Comparison of ENCODE assay signal across 34 cellular contexts in genomic region chr7:105623906-105624305, GRCh38. TPM values are rescaled to one million over a fixed set of nuclear protein-coding genes. Genes with fewer than 3 reads are reported as not detected.
"Had no signal": no experiment of that assay in that cellular context is flagged by ENCODE, and none has a peak within 500 bp of the region (broad histone marks: within the 10 kb centered on the region; RNA-seq: fewer than 3 reads in every experiment).

No MANE protein-coding gene starts in this region.

- H3K9me3 ChIP-seq: colonic mucosa, esophagus squamous epithelium, prostate gland, right atrium auricular region, testis, tibial artery had no signal

- H3K27me3 ChIP-seq: colonic mucosa, esophagus squamous epithelium, heart right ventricle, left lung, right atrium auricular region, testis, tibial artery had no signal

- H3K4me1 ChIP-seq: colonic mucosa, left lung, parathyroid adenoma, prostate gland, testis had no signal

- DNase-seq: colonic mucosa; effector CD8-positive, alpha-beta T cell; esophagus squamous epithelium; foreskin melanocyte; glutamatergic neuron; heart right ventricle; hippocampal formation; left cardiac atrium; left lung; mesendoderm; midbrain; naive thymus-derived CD4-positive, alpha-beta T cell; stimulated activated CD4-positive, alpha-beta T cell treated with anti-CD3 and anti-CD28 coated beads, Interleukin-2, amount 100 ng/mL, for 24 hours; stimulated activated CD4-positive, alpha-beta T cell treated with anti-CD3 and anti-CD28 coated beads, Interleukin-4, amount 100 ng/mL, for 24 hours; stimulated activated naive CD4-positive, alpha-beta T cell treated with Interleukin-2 at 50 U/mL for 16 hours; substantia nigra; testis; tibial artery had no signal

- H3K4me3 Mint-ChIP-seq: dendritic cell treated with granulocyte-macrophage colony-stimulating factor and Interleukin-4, amounts not matched to agents 40 ng/mL and 50 ng/mL, for 4 days; naive thymus-derived CD4-positive, alpha-beta T cell; nephron; stimulated activated effector memory CD8-positive, alpha-beta T cell treated with anti-CD3 and anti-CD28 coated beads, Interleukin-12 subunit alpha, Interleukin-12 subunit beta, amount 100 ng/mL, for 72 hours; type B pancreatic cell had no signal

- H2AFZ ChIP-seq: parathyroid adenoma had no signal

- H3K4me1 Mint-ChIP-seq: naive thymus-derived CD4-positive, alpha-beta T cell; stimulated activated effector memory CD8-positive, alpha-beta T cell treated with anti-CD3 and anti-CD28 coated beads, Interleukin-12 subunit alpha, Interleukin-12 subunit beta, amount 100 ng/mL, for 72 hours had no signal

- H3K27ac ChIP-seq: colonic mucosa, esophagus squamous epithelium, heart right ventricle, left lung, parathyroid adenoma, prostate gland, right atrium auricular region, testis, tibial artery had no signal

- H3K79me2 ChIP-seq: parathyroid adenoma had no signal

- H3K27me3 Mint-ChIP-seq: dendritic cell treated with granulocyte-macrophage colony-stimulating factor and Interleukin-4, amounts not matched to agents 40 ng/mL and 50 ng/mL, for 4 days; naive thymus-derived CD4-positive, alpha-beta T cell; type B pancreatic cell had no signal

- H3K36me3 ChIP-seq: colonic mucosa, prostate gland, right atrium auricular region had no signal

- H3K9ac ChIP-seq: parathyroid adenoma had no signal

- ATAC-seq: heart right ventricle; left cardiac atrium; left lung; naive thymus-derived CD4-positive, alpha-beta T cell; sciatic nerve; stimulated activated effector memory CD8-positive, alpha-beta T cell treated with anti-CD3 and anti-CD28 coated beads, Interleukin-12 subunit alpha, Interleukin-12 subunit beta, amount 100 ng/mL, for 72 hours had no signal

- H3K4me3 ChIP-seq: colonic mucosa, esophagus squamous epithelium, heart right ventricle, left lung, prostate gland, right atrium auricular region, testis, tibial artery had no signal

- H3K27ac Mint-ChIP-seq: dendritic cell treated with granulocyte-macrophage colony-stimulating factor and Interleukin-4, amounts not matched to agents 40 ng/mL and 50 ng/mL, for 4 days; nephron; stimulated activated effector memory CD8-positive, alpha-beta T cell treated with anti-CD3 and anti-CD28 coated beads, Interleukin-12 subunit alpha, Interleukin-12 subunit beta, amount 100 ng/mL, for 72 hours; type B pancreatic cell had no signal

RNA-seq across cellular contexts. Expression of gene EFCAB10, which starts 42.6 kb away (rescaled TPM):
- total RNA-seq: chondrocyte, colonic mucosa, endothelial cell of umbilical vein, epithelial cell of proximal tubule, esophagus squamous epithelium, heart right ventricle, left cardiac atrium, lower leg skin, lung microvascular endothelial cell, mucosa of gallbladder, osteoblast, right atrium auricular region, sciatic nerve, skeletal muscle tissue had no signal
- polyA plus RNA-seq: endothelial cell of umbilical vein; heart right ventricle; naive thymus-derived CD4-positive, alpha-beta T cell had no signal
